16 cellular contexts compared by ENCODE assay signal in genomic region chr6:170037541-170038250, GRCh38.
DNase-seq lines count a peak whose midpoint lies in the region; ATAC-seq and TF ChIP-seq lines count a peak whose summit lies in the region.
"Had no signal": no experiment of that assay in that cellular context is flagged by ENCODE, and none has a peak within 500 bp of the region (broad histone marks: within the 10 kb centered on the region; RNA-seq: fewer than 3 reads in every experiment).

No MANE protein-coding gene starts in this region.

- no peak overlapping the region for H3K9ac ChIP-seq in HUES6 (ENCODE audit: low read length)
- H3K9ac ChIP-seq: BLaER1 had no signal

- TF ChIP-seq POLR2A in breast epithelium (IDR thresholded peaks at IDR 0.05) (no peak), suprapubic skin (IDR thresholded peaks at IDR 0.05) (no peak)

- H3K27me3 ChIP-seq in HUES6 (ENCODE audit: control insufficient read depth, insufficient read depth, low read length) = no peaks in the 10 kb centered on the region
- no peaks in the 10 kb centered on the region for H3K27me3 ChIP-seq in breast epithelium
- H3K27me3 ChIP-seq in suprapubic skin = peaks cover 5% of the 10 kb centered on the region
- H3K27me3 ChIP-seq: BLaER1 had no signal

- 43% methylated on average over 11 of the region's 15 CpGs for WGBS in suprapubic skin

- TF ChIP-seq CTCF in breast epithelium (IDR thresholded peaks at IDR 0.05) (no peak), suprapubic skin (IDR thresholded peaks at IDR 0.05) (no peak)

- H3K9me3 ChIP-seq in HUES6 (ENCODE audit: control insufficient read depth, insufficient read depth, low read depth, low read length) (peaks cover 21% of the 10 kb centered on the region), breast epithelium (peaks cover 0 to 15% of the 10 kb centered on the region in 2 donors), suprapubic skin (no peaks in the 10 kb centered on the region)

- no peak for ATAC-seq in left colon
- ATAC-seq: activated naive CD4-positive, alpha-beta T cell treated with anti-CD3 and anti-CD28 coated beads, Interleukin-2, amount 50 U/mL, for 72 hours had no signal

- intact Hi-C loops in breast epithelium (cut with DNase I; ENCODE audit: low total_unique reads) = no loop called here
- intact Hi-C loops in left colon (cut with DNase I, micrococcal nuclease) = no loop called here

- H3K27ac ChIP-seq in HUES6 (ENCODE audit: low read depth, low read length) = peak overlapping the region; percentile 39; the same call in 1 of the 2 replicates
- peak overlapping the region; percentile 13 to 86 for H3K27ac ChIP-seq in breast epithelium
- peak overlapping the region; percentile 18 for H3K27ac ChIP-seq in suprapubic skin
- H3K27ac ChIP-seq: BLaER1, VCaP had no signal

- 0 out of 2 replicates have a peak overlapping the region, but pooled peaks have one; percentile 13 for H3K4me3 ChIP-seq in HUES6 (ENCODE audit: low read depth, low read length)
- peak overlapping the region in 1 of 3 donors; percentile 37 for H3K4me3 ChIP-seq in breast epithelium
- H3K4me3 ChIP-seq in suprapubic skin = no peak overlapping the region
- H3K4me3 ChIP-seq: BLaER1, smooth muscle cell had no signal

- H3K36me3 ChIP-seq in HUES6 (ENCODE audit: control insufficient read depth, insufficient read depth, low read length) (no peaks in the 10 kb centered on the region), breast epithelium (no peaks in the 10 kb centered on the region), suprapubic skin (no peaks in the 10 kb centered on the region)
- H3K36me3 ChIP-seq: BLaER1 had no signal

- TF ChIP-seq EP300 in suprapubic skin (IDR thresholded peaks at IDR 0.05) = no peak

- peak in 1 of 2 donors; percentile 28 for DNase-seq in breast epithelium (ENCODE audit: low spot score in 2 of 2)
- peak; percentile 32 to 48 for DNase-seq in left colon
- DNase-seq in suprapubic skin (ENCODE audit: low spot score in 2 of 2) = peak; percentile 62 to 77
- DNase-seq in anterior cingulate cortex (lab: John Stamatoyannopoulos, UW) = no peak
- DNase-seq in NCI-H748 (lab: John Stamatoyannopoulos, UW; ENCODE audit: unreplicated experiment) = no peak
- no peak for DNase-seq in DMS 273 (lab: John Stamatoyannopoulos, UW; ENCODE audit: unreplicated experiment)
- no peak for DNase-seq in midbrain (lab: John Stamatoyannopoulos, UW)
- DNase-seq: DND-41, NCI-H2171, occipital lobe, substantia nigra had no signal

- peaks cover 45% of the 10 kb centered on the region for H3K4me1 ChIP-seq in HUES6 (ENCODE audit: control insufficient read depth, insufficient read depth, low read length)
- H3K4me1 ChIP-seq in breast epithelium = no peaks in the 10 kb centered on the region
- H3K4me1 ChIP-seq in suprapubic skin = peaks cover 14% of the 10 kb centered on the region

Comparison
In these comparisons a context has a peak if more than half of its experiments do, and no peak if none do; other contexts are left out.
1. DNase-seq: peak in left colon (2 of 2) and suprapubic skin (2 of 2); none in anterior cingulate cortex (0 of 58), NCI-H748 (single experiment), DMS 273 (single experiment) and midbrain (single experiment).
2. Peak in every context shown above with its lines, with median percentiles within 50 percentile points of each other: H3K27ac ChIP-seq.